In the genomic region with DNA sequence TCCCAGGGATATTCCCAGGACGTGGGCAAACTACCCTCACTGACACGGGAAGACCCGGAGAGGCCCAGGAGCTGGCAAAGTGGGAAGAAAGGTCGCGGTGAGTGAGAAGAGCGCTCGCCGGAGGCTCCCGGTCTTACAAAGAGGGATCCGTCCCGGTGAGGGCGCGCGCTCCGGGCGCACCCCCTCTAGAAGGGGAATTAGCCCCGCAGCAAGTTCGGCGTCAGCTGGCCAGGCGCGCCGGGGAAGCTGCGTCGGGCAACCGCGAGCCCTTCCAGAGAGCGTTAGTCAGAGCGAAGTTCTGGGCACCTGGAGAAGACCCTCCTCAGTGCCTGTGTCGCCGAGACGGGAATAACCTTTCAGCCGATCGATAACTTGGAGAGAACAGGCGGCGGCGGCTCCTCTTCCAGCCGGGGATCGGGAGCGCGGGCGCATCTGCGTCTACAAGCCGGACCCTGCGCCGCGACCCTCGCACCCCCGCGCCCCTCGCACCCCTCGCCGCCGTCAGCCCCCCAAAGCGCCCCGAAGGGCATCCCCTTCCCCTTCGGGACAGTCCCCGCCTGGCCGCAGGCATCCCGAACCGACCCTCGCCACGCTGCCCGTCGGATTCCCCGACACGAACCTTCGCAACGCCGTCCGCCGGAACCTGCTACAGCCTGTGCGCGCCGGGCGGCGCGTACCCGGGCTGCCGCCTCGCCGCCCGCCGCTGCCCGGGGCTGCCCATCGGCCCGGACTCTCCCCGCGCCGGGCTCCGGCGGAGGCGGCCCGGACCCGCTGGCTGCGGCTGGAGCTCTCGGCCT, we compare ENCODE assay signal across 1 cellular context.
TF ChIP-seq lines count a peak whose summit lies in the region.

No MANE protein-coding gene starts in this region.

TF ChIP-seq in H1, 55 proteins besides CTCF, POLR2A, EP300 and RAD21 (continued from another document):
- TF ChIP-seq, protein P1, sequence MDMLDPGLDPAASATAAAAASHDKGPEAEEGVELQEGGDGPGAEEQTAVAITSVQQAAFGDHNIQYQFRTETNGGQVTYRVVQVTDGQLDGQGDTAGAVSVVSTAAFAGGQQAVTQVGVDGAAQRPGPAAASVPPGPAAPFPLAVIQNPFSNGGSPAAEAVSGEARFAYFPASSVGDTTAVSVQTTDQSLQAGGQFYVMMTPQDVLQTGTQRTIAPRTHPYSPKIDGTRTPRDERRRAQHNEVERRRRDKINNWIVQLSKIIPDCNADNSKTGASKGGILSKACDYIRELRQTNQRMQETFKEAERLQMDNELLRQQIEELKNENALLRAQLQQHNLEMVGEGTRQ (IDR thresholded peaks at IDR 0.05; ENCODE audit: low read length) = no peak
- TF ChIP-seq, protein P2, sequence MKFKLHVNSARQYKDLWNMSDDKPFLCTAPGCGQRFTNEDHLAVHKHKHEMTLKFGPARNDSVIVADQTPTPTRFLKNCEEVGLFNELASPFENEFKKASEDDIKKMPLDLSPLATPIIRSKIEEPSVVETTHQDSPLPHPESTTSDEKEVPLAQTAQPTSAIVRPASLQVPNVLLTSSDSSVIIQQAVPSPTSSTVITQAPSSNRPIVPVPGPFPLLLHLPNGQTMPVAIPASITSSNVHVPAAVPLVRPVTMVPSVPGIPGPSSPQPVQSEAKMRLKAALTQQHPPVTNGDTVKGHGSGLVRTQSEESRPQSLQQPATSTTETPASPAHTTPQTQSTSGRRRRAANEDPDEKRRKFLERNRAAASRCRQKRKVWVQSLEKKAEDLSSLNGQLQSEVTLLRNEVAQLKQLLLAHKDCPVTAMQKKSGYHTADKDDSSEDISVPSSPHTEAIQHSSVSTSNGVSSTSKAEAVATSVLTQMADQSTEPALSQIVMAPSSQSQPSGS (IDR thresholded peaks at IDR 0.05; ENCODE audit: low read length) = no peak
- no peak for TF ChIP-seq CBX5 (IDR thresholded peaks at IDR 0.05; ENCODE audit: low read depth, low read length)
- TF ChIP-seq KDM4A (IDR thresholded peaks at IDR 0.05; ENCODE audit: low read depth, low read length, severe bottlenecking) = peak; percentile 75
- TF ChIP-seq, protein P3, sequence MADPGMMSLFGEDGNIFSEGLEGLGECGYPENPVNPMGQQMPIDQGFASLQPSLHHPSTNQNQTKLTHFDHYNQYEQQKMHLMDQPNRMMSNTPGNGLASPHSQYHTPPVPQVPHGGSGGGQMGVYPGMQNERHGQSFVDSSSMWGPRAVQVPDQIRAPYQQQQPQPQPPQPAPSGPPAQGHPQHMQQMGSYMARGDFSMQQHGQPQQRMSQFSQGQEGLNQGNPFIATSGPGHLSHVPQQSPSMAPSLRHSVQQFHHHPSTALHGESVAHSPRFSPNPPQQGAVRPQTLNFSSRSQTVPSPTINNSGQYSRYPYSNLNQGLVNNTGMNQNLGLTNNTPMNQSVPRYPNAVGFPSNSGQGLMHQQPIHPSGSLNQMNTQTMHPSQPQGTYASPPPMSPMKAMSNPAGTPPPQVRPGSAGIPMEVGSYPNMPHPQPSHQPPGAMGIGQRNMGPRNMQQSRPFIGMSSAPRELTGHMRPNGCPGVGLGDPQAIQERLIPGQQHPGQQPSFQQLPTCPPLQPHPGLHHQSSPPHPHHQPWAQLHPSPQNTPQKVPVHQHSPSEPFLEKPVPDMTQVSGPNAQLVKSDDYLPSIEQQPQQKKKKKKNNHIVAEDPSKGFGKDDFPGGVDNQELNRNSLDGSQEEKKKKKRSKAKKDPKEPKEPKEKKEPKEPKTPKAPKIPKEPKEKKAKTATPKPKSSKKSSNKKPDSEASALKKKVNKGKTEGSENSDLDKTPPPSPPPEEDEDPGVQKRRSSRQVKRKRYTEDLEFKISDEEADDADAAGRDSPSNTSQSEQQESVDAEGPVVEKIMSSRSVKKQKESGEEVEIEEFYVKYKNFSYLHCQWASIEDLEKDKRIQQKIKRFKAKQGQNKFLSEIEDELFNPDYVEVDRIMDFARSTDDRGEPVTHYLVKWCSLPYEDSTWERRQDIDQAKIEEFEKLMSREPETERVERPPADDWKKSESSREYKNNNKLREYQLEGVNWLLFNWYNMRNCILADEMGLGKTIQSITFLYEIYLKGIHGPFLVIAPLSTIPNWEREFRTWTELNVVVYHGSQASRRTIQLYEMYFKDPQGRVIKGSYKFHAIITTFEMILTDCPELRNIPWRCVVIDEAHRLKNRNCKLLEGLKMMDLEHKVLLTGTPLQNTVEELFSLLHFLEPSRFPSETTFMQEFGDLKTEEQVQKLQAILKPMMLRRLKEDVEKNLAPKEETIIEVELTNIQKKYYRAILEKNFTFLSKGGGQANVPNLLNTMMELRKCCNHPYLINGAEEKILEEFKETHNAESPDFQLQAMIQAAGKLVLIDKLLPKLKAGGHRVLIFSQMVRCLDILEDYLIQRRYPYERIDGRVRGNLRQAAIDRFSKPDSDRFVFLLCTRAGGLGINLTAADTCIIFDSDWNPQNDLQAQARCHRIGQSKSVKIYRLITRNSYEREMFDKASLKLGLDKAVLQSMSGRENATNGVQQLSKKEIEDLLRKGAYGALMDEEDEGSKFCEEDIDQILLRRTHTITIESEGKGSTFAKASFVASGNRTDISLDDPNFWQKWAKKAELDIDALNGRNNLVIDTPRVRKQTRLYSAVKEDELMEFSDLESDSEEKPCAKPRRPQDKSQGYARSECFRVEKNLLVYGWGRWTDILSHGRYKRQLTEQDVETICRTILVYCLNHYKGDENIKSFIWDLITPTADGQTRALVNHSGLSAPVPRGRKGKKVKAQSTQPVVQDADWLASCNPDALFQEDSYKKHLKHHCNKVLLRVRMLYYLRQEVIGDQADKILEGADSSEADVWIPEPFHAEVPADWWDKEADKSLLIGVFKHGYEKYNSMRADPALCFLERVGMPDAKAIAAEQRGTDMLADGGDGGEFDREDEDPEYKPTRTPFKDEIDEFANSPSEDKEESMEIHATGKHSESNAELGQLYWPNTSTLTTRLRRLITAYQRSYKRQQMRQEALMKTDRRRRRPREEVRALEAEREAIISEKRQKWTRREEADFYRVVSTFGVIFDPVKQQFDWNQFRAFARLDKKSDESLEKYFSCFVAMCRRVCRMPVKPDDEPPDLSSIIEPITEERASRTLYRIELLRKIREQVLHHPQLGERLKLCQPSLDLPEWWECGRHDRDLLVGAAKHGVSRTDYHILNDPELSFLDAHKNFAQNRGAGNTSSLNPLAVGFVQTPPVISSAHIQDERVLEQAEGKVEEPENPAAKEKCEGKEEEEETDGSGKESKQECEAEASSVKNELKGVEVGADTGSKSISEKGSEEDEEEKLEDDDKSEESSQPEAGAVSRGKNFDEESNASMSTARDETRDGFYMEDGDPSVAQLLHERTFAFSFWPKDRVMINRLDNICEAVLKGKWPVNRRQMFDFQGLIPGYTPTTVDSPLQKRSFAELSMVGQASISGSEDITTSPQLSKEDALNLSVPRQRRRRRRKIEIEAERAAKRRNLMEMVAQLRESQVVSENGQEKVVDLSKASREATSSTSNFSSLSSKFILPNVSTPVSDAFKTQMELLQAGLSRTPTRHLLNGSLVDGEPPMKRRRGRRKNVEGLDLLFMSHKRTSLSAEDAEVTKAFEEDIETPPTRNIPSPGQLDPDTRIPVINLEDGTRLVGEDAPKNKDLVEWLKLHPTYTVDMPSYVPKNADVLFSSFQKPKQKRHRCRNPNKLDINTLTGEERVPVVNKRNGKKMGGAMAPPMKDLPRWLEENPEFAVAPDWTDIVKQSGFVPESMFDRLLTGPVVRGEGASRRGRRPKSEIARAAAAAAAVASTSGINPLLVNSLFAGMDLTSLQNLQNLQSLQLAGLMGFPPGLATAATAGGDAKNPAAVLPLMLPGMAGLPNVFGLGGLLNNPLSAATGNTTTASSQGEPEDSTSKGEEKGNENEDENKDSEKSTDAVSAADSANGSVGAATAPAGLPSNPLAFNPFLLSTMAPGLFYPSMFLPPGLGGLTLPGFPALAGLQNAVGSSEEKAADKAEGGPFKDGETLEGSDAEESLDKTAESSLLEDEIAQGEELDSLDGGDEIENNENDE (IDR thresholded peaks at IDR 0.05; ENCODE audit: insufficient replicate concordance, low read length) = no peak
- TF ChIP-seq GABPA (IDR thresholded peaks at IDR 0.05; ENCODE audit: borderline replicate concordance, insufficient read depth, low read length) = no peak
- TF ChIP-seq CBX8 (IDR thresholded peaks at IDR 0.05; ENCODE audit: borderline replicate concordance, low read depth, low read length) = no peak
- TF ChIP-seq SAP30 (IDR thresholded peaks at IDR 0.05; ENCODE audit: insufficient read depth, insufficient replicate concordance, low read length) = no peak
- TF ChIP-seq CTBP2 (IDR thresholded peaks at IDR 0.05; ENCODE audit: borderline replicate concordance, insufficient read depth, insufficient read length, low read length) = no peak
- no peak for TF ChIP-seq BACH1 (IDR thresholded peaks at IDR 0.05; ENCODE audit: low read length)
- TF ChIP-seq SP4 (IDR thresholded peaks at IDR 0.05; ENCODE audit: low read length) = no peak
- TF ChIP-seq SP2 (IDR thresholded peaks at IDR 0.05; ENCODE audit: low read length) = no peak
- TF ChIP-seq RFX5 (IDR thresholded peaks at IDR 0.05; ENCODE audit: borderline replicate concordance, low read depth, low read length) = no peak
- TF ChIP-seq SUZ12 (IDR thresholded peaks at IDR 0.05; ENCODE audit: low read length) = peak; percentile 74
- no peak for TF ChIP-seq KDM5A (IDR thresholded peaks at IDR 0.05; ENCODE audit: low read length)
- no peak for TF ChIP-seq JUND (IDR thresholded peaks at IDR 0.05; ENCODE audit: low read length)
- no peak for TF ChIP-seq TAF1 (IDR thresholded peaks at IDR 0.05; ENCODE audit: low read depth, low read length)
- TF ChIP-seq SRF (IDR thresholded peaks at IDR 0.05; ENCODE audit: low read depth, low read length) = no peak
- no peak for TF ChIP-seq JUN (IDR thresholded peaks at IDR 0.05; ENCODE audit: low read depth, low read length)
- TF ChIP-seq MAFK (IDR thresholded peaks at IDR 0.05; ENCODE audit: low read depth, low read length) = no peak
- peak; percentile 52 for TF ChIP-seq ASH2L (IDR thresholded peaks at IDR 0.05; ENCODE audit: low read length)
- peak; percentile 12 for TF ChIP-seq TAF7 (optimal IDR thresholded peaks at IDR 0.05; ENCODE audit: borderline replicate concordance, low read depth, low read length)
- TF ChIP-seq CHD2 (IDR thresholded peaks at IDR 0.05; ENCODE audit: low read length) = no peak
- TF ChIP-seq BCL11A (IDR thresholded peaks at IDR 0.05; ENCODE audit: low read depth in 2 of 2, low read length in 2 of 2) = no peak
- TF ChIP-seq EZH2 (IDR thresholded peaks at IDR 0.05; ENCODE audit: low read depth, low read length, severe bottlenecking) = peak; percentile 64
- no peak for TF ChIP-seq SIX5 (IDR thresholded peaks at IDR 0.05; ENCODE audit: low read depth, low read length)
- no peak for TF ChIP-seq BRCA1 (IDR thresholded peaks at IDR 0.05; ENCODE audit: low read depth, low read length)
- no peak; the same call in 1 of the 2 replicates for TF ChIP-seq RBBP5 (IDR thresholded peaks at IDR 0.05; ENCODE audit: borderline replicate concordance, low read depth, low read length)
- peak in 1 of 2 experiments; percentile 36; a peak in 1 of 4 replicates for TF ChIP-seq SIN3A (conservative IDR thresholded peaks at IDR 0.05 in 1 of 2, IDR thresholded peaks at IDR 0.05 in 1 of 2; ENCODE audit: low read depth in 1 of 2, low read length in 2 of 2)
- TF ChIP-seq CHD1 (IDR thresholded peaks at IDR 0.05; ENCODE audit: low read depth, low read length) = no peak
- no peak for TF ChIP-seq TBP (IDR thresholded peaks at IDR 0.05; ENCODE audit: low read depth, low read length)
